18 cellular contexts compared by ENCODE assay signal in genomic region chr1:23582820-23583219, GRCh38. TPM values are rescaled to one million over a fixed set of nuclear protein-coding genes. Genes with fewer than 3 reads are reported as not detected.
DNase-seq lines count a peak whose midpoint lies in the region; ATAC-seq, FAIRE-seq and TF ChIP-seq lines count a peak whose summit lies in the region.
"Had no signal": no experiment of that assay in that cellular context is flagged by ENCODE, and none has a peak within 500 bp of the region (broad histone marks: within the 10 kb centered on the region; RNA-seq: fewer than 3 reads in every experiment).

No MANE protein-coding gene starts in this region.

- POLR2A ChIA-PET in A549 (lab: Yijun Ruan, JAX), result no interaction called here
- POLR2A ChIA-PET in naive thymus-derived CD4-positive, alpha-beta T cell (lab: Charles Lee), result interaction anchor here (0.6 to 57.7 kb wide), 3 partner anchors 7 to 36 kb away, joined by 3 to 1267 read pairs (median 1267); partner anchors contain the start of gene ID3

- H3K4me3 ChIP-seq in A549, result no peak overlapping the region
- no peak overlapping the region for H3K4me3 ChIP-seq in astrocyte (ENCODE audit: insufficient read depth, low read depth, low read length)
- no peak overlapping the region for H3K4me3 ChIP-seq in trophoblast cell (ENCODE audit: low read depth, low read length)
- H3K4me3 ChIP-seq in naive thymus-derived CD4-positive, alpha-beta T cell (ENCODE audit: low read length), result no peak overlapping the region
- H3K4me3 ChIP-seq: GM23338, SK-N-MC had no signal

- H2BK12ac ChIP-seq in trophoblast cell (ENCODE audit: low read length), result peak overlapping the region; percentile 50

- peak overlapping the region; percentile 31 for H3K4me3 Mint-ChIP-seq in astrocyte (ENCODE audit: unreplicated experiment)
- no peak overlapping the region for H3K4me3 Mint-ChIP-seq in naive thymus-derived CD4-positive, alpha-beta T cell
- H3K4me3 Mint-ChIP-seq: CD8-positive, alpha-beta T cell; GM23338 had no signal

- no peak overlapping the region for H3K4ac ChIP-seq in trophoblast cell (ENCODE audit: low read depth, low read length)

- peak overlapping the region; percentile 44 for H2BK5ac ChIP-seq in trophoblast cell (ENCODE audit: low read depth, low read length, poor library complexity)

- H2AFZ ChIP-seq in astrocyte (ENCODE audit: low read depth, low read length), result no peak overlapping the region
- no peak overlapping the region for H2AFZ ChIP-seq in trophoblast cell (ENCODE audit: insufficient read depth, low read length, poor library complexity)
- H2AFZ ChIP-seq: GM23338 had no signal

- H3K79me1 ChIP-seq in trophoblast cell (ENCODE audit: low read length), result peaks cover 12% of the 10 kb centered on the region

- H3K9me3 ChIP-seq in A549 (no peaks in the 10 kb centered on the region), astrocyte (ENCODE audit: insufficient read depth, low read depth, low read length) (no peaks in the 10 kb centered on the region), trophoblast cell (ENCODE audit: insufficient read depth, low read depth, low read length) (no peaks in the 10 kb centered on the region)
- H3K9me3 ChIP-seq in naive thymus-derived CD4-positive, alpha-beta T cell (ENCODE audit: control insufficient read depth in 2 of 3, low read length in 3 of 3), result no peaks in the 10 kb centered on the region

- ATAC-seq in A549, result no peak
- ATAC-seq in HG03159 (IDR thresholded peaks at IDR 0.05; ENCODE audit: unreplicated experiment), result no peak
- ATAC-seq in naive thymus-derived CD4-positive, alpha-beta T cell, result no peak
- ATAC-seq in HG03439 (IDR thresholded peaks at IDR 0.05; ENCODE audit: unreplicated experiment), result no peak
- ATAC-seq: CD8-positive, alpha-beta T cell; GM23338; Right ventricle myocardium inferior had no signal

- intact Hi-C loops in naive thymus-derived CD4-positive, alpha-beta T cell (cut with micrococcal nuclease), result no loop called here

- H3K36me3 ChIP-seq in astrocyte (ENCODE audit: insufficient read depth, low read length) (no peaks in the 10 kb centered on the region), trophoblast cell (ENCODE audit: control insufficient read depth in 1 of 2, insufficient read depth in 2 of 2, low read length in 2 of 2) (no peaks in the 10 kb centered on the region)
- no peaks in the 10 kb centered on the region for H3K36me3 ChIP-seq in naive thymus-derived CD4-positive, alpha-beta T cell (ENCODE audit: control insufficient read depth in 2 of 3, insufficient read depth in 3 of 3, low read length in 3 of 3)

- H3K9ac ChIP-seq in astrocyte (ENCODE audit: low read length), result no peak overlapping the region
- H3K9ac ChIP-seq in trophoblast cell (ENCODE audit: low read length), result no peak overlapping the region

- H3K27ac ChIP-seq in A549 (peak overlapping the region; percentile 96 to 100), astrocyte (ENCODE audit: low read depth, low read length) (no peak overlapping the region), trophoblast cell (ENCODE audit: low read depth, low read length) (no peak overlapping the region)
- H3K27ac ChIP-seq in naive thymus-derived CD4-positive, alpha-beta T cell (ENCODE audit: low read depth, low read length), result no peak overlapping the region
- H3K27ac ChIP-seq: SK-N-MC had no signal

- TF ChIP-seq CTCF in A549 (IDR thresholded peaks at IDR 0.05) (no peak), GM12874 (IDR thresholded peaks at IDR 0.05; ENCODE audit: insufficient read depth, low read depth, low read length) (0 out of 2 replicates have a peak, but pooled peaks have one; percentile 6), astrocyte (IDR thresholded peaks at IDR 0.05; ENCODE audit: insufficient read depth, low read depth, low read length) (no peak)

- FAIRE-seq in A549 (lab: Jason Lieb, UNC) (no peak), astrocyte (lab: Jason Lieb, UNC) (no peak)
- FAIRE-seq: D721Med had no signal

- peak overlapping the region; percentile 62 for H4K91ac ChIP-seq in trophoblast cell (ENCODE audit: low read depth, low read length)

- H2BK120ac ChIP-seq in trophoblast cell (ENCODE audit: insufficient read depth, low read length, poor library complexity), result no peak overlapping the region

- peaks cover 2% of the 10 kb centered on the region for H3K36me3 Mint-ChIP-seq in astrocyte (ENCODE audit: low read depth, unreplicated experiment)
- no peaks in the 10 kb centered on the region for H3K36me3 Mint-ChIP-seq in naive thymus-derived CD4-positive, alpha-beta T cell
- H3K36me3 Mint-ChIP-seq: CD8-positive, alpha-beta T cell had no signal

- H3K4me1 ChIP-seq in A549 (peaks cover 70% of the 10 kb centered on the region), astrocyte (ENCODE audit: insufficient read depth, low read length) (peaks cover 17% of the 10 kb centered on the region), trophoblast cell (ENCODE audit: control insufficient read depth in 1 of 2, insufficient read depth in 2 of 2, low read length in 2 of 2) (peaks cover 11 to 12% of the 10 kb centered on the region in 2 experiments)
- peaks cover 0 to 14% of the 10 kb centered on the region in 2 donors for H3K4me1 ChIP-seq in naive thymus-derived CD4-positive, alpha-beta T cell (ENCODE audit: control insufficient read depth in 2 of 2, insufficient read depth in 2 of 2, low read length in 2 of 2)

- H3K4me1 Mint-ChIP-seq in astrocyte (ENCODE audit: low read depth, unreplicated experiment), result peaks cover 25% of the 10 kb centered on the region
- H3K4me1 Mint-ChIP-seq in naive thymus-derived CD4-positive, alpha-beta T cell, result peaks cover 7 to 34% (median 24%) of the 10 kb centered on the region in 7 donors

- H3K14ac ChIP-seq in trophoblast cell (ENCODE audit: low read length), result no peak overlapping the region

- TF ChIP-seq POLR2A in A549 (IDR thresholded peaks at IDR 0.05; ENCODE audit: low read length), result no peak

- H3K27me3 ChIP-seq in astrocyte (ENCODE audit: insufficient read depth, low read length) (no peaks in the 10 kb centered on the region), trophoblast cell (ENCODE audit: insufficient read depth, low read length) (no peaks in the 10 kb centered on the region)
- no peaks in the 10 kb centered on the region for H3K27me3 ChIP-seq in naive thymus-derived CD4-positive, alpha-beta T cell (ENCODE audit: control insufficient read depth in 2 of 2, insufficient read depth in 2 of 2, low read length in 2 of 2)

- WGBS in A549 (ENCODE audit: missing lambda C conversion rate), result 97% methylated on average over 4 of the region's 4 CpGs
- WGBS in trophoblast cell (ENCODE audit: extremely low coverage, insufficient coverage, insufficient read length), result no CpG with 5 or more reads among the region's 4 CpGs

- H3K27ac Mint-ChIP-seq in astrocyte (ENCODE audit: unreplicated experiment), result no peak overlapping the region
- peak overlapping the region in 2 of 9 donors; percentile 22 to 47 for H3K27ac Mint-ChIP-seq in naive thymus-derived CD4-positive, alpha-beta T cell
- H3K27ac Mint-ChIP-seq: CD8-positive, alpha-beta T cell; GM23338 had no signal

- H3K4me2 ChIP-seq in A549, result no peak overlapping the region
- no peak overlapping the region for H3K4me2 ChIP-seq in astrocyte (ENCODE audit: low read length)
- H3K4me2 ChIP-seq in trophoblast cell (ENCODE audit: low read length), result no peak overlapping the region
- H3K4me2 ChIP-seq: GM23338 had no signal

- no peak overlapping the region for H3K18ac ChIP-seq in trophoblast cell (ENCODE audit: low read length)

- TF ChIP-seq RAD21 in A549 (conservative IDR thresholded peaks at IDR 0.05 in 1 of 2, IDR thresholded peaks at IDR 0.05 in 1 of 2), result no peak

- no peaks in the 10 kb centered on the region for H3K27me3 Mint-ChIP-seq in astrocyte (ENCODE audit: low read depth, unreplicated experiment)
- no peaks in the 10 kb centered on the region for H3K27me3 Mint-ChIP-seq in naive thymus-derived CD4-positive, alpha-beta T cell

- H3K23ac ChIP-seq in trophoblast cell (ENCODE audit: low read length), result no peak overlapping the region

- no peak for TF ChIP-seq EP300 in A549 (IDR thresholded peaks at IDR 0.05)

- H2AK5ac ChIP-seq in trophoblast cell (ENCODE audit: low read length), result no peak overlapping the region

- H3K9me3 Mint-ChIP-seq in astrocyte (ENCODE audit: unreplicated experiment), result no peaks in the 10 kb centered on the region
- no peaks in the 10 kb centered on the region for H3K9me3 Mint-ChIP-seq in naive thymus-derived CD4-positive, alpha-beta T cell
- H3K9me3 Mint-ChIP-seq: CD8-positive, alpha-beta T cell; GM23338 had no signal

- H4K8ac ChIP-seq in trophoblast cell (ENCODE audit: low read depth, low read length), result peak overlapping the region; percentile 2

- DNase-seq in A549 (ENCODE audit: low read depth in 1 of 2, low spot score in 1 of 2), result no peak
- DNase-seq in astrocyte (ENCODE audit: low read depth), result no peak
- peak in 1 of 2 donors; percentile 54 for DNase-seq in trophoblast cell
- DNase-seq in naive thymus-derived CD4-positive, alpha-beta T cell, result no peak
- DNase-seq in HPDE6-E6E7 (ENCODE audit: extremely low spot score), result no peak
- DNase-seq: CD8-positive, alpha-beta T cell; GF-D8; MV-4-11; NCI-H1436 treated with DMSO at 0.1 percent for 48 hours; NCI-H2081; NCI-H345 had no signal

- H3K79me2 ChIP-seq in astrocyte (ENCODE audit: insufficient read depth, low read length) (no peaks in the 10 kb centered on the region), trophoblast cell (ENCODE audit: control insufficient read depth, insufficient read depth, low read length, poor library complexity) (peaks cover 4% of the 10 kb centered on the region)

- CTCF ChIA-PET in A549 (lab: Yijun Ruan, JAX), result interaction anchor here (5.0 to 5.7 kb wide), 2 partner anchors 52 to 55 kb away, joined by 25 to 30 read pairs; no protein-coding TSS in a partner anchor
- CTCF ChIA-PET in naive thymus-derived CD4-positive, alpha-beta T cell (lab: Charles Lee), result no interaction called here

- H4K12ac ChIP-seq in trophoblast cell (ENCODE audit: low read depth, low read length), result no peak overlapping the region

- no peaks in the 10 kb centered on the region for H4K20me1 ChIP-seq in astrocyte (ENCODE audit: insufficient read depth, low read length)

RNA-seq across cellular contexts. Expression of gene ID3, which starts 23.5 kb away (rescaled TPM):
- 171 and 193 TPM in 2 replicates for polyA plus RNA-seq in A549 (2011; rRNA removed)
- polyA plus RNA-seq in A549 (2012; cell fraction: cytosol; rRNA removed), result 847 and 922 TPM in 2 replicates
- 1,068 and 1,236 TPM in 2 replicates for polyA plus RNA-seq in A549 (2012; cell fraction: nucleus; rRNA removed)
- 209 to 336 TPM (median 288 TPM) in 3 replicates for polyA plus RNA-seq in A549 (2017; fragmentation: RNase III; extraction: RNeasy Plus Mini Kit Qiagen cat#74134 plus additional on column Dnase treatment)
- polyA minus RNA-seq in A549 (2011; rRNA and poly(A)+ RNA removed), result 142 and 176 TPM in 2 replicates
- 91.4 and 94.3 TPM in 2 replicates for total RNA-seq in astrocyte
- polyA plus RNA-seq in trophoblast cell (2013), result 335 and 340 TPM in 2 replicates
- total RNA-seq in naive thymus-derived CD4-positive, alpha-beta T cell, result 10 to 100 TPM; 14.8 to 89.4 (median 34.1) TPM
- polyA plus RNA-seq in naive thymus-derived CD4-positive, alpha-beta T cell, result 10 to 100 TPM; 13.0 to 28.3 TPM

RNA-seq across cellular contexts. Expression of gene E2F2, which starts 51.8 kb away (rescaled TPM):
- polyA plus RNA-seq in A549 (2011; rRNA removed) (0.90 and 1.6 TPM in 2 replicates), A549 (2017; fragmentation: RNase III; extraction: RNeasy Plus Mini Kit Qiagen cat#74134 plus additional on column Dnase treatment) (3.4 to 3.9 TPM (median 3.4 TPM) in 3 replicates)
- polyA plus RNA-seq in A549 (2012; cell fraction: cytosol; rRNA removed), result 1.8 and 2.4 TPM in 2 replicates
- 6.3 and 9.0 TPM in 2 replicates for polyA plus RNA-seq in A549 (2012; cell fraction: nucleus; rRNA removed)
- 3.0 and 3.3 TPM in 2 replicates for polyA minus RNA-seq in A549 (2011; rRNA and poly(A)+ RNA removed)
- 0.11 TPM in 1 of 2 replicates, not detected in the other for total RNA-seq in astrocyte
- polyA plus RNA-seq in trophoblast cell (2013), result 1.2 and 1.3 TPM in 2 replicates
- 10 to 100 TPM in 1 of 5 experiments, 1 to 10 TPM in 1, under 1 TPM in 2, not detected in 1; 0.14 to 65.7 (median 2.5) TPM for total RNA-seq in naive thymus-derived CD4-positive, alpha-beta T cell
- polyA plus RNA-seq in naive thymus-derived CD4-positive, alpha-beta T cell, result not detected

Comparison
In these comparisons a context has a peak if more than half of its experiments do, and no peak if none do; other contexts are left out.
1. H3K27ac ChIP-seq: peak in A549 (2 of 2); none in astrocyte (single experiment), trophoblast cell (single experiment) and naive thymus-derived CD4-positive, alpha-beta T cell (single experiment).